1 cellular context compared by ENCODE assay signal in the genomic region with DNA sequence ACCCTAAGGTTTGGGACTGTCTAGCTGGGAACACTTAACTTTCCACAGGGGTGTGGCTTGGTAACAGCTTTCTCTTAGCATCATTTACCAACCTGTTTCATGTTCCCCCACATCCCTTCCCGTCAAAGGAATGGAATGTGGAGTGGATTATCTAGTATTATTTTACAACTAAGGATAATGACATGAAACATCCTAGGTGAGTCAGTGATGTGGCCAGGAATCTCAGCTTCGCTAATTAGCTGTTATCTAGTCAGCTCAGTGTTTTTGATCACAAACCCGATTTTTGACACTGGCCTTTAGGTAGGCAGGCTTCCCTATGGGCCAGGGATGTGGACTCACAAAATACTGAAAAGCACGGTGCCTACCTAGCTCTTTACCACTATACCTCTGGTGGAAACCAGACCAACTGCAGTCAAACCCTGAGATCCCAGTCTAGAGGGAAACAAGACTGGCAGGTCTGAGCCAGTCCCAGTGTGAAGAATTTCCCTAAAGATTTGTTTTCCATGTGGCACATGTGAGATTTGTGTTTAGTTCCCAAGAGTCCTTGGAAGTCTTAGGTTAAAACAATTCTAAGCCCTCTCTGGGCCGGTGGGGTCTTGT.
TF ChIP-seq lines count a peak whose summit lies in the region.

No MANE protein-coding gene starts in this region.

TF ChIP-seq in GM23338, 12 proteins besides CTCF, POLR2A, EP300 and RAD21 (continued from another document):
- TF ChIP-seq, protein P1, sequence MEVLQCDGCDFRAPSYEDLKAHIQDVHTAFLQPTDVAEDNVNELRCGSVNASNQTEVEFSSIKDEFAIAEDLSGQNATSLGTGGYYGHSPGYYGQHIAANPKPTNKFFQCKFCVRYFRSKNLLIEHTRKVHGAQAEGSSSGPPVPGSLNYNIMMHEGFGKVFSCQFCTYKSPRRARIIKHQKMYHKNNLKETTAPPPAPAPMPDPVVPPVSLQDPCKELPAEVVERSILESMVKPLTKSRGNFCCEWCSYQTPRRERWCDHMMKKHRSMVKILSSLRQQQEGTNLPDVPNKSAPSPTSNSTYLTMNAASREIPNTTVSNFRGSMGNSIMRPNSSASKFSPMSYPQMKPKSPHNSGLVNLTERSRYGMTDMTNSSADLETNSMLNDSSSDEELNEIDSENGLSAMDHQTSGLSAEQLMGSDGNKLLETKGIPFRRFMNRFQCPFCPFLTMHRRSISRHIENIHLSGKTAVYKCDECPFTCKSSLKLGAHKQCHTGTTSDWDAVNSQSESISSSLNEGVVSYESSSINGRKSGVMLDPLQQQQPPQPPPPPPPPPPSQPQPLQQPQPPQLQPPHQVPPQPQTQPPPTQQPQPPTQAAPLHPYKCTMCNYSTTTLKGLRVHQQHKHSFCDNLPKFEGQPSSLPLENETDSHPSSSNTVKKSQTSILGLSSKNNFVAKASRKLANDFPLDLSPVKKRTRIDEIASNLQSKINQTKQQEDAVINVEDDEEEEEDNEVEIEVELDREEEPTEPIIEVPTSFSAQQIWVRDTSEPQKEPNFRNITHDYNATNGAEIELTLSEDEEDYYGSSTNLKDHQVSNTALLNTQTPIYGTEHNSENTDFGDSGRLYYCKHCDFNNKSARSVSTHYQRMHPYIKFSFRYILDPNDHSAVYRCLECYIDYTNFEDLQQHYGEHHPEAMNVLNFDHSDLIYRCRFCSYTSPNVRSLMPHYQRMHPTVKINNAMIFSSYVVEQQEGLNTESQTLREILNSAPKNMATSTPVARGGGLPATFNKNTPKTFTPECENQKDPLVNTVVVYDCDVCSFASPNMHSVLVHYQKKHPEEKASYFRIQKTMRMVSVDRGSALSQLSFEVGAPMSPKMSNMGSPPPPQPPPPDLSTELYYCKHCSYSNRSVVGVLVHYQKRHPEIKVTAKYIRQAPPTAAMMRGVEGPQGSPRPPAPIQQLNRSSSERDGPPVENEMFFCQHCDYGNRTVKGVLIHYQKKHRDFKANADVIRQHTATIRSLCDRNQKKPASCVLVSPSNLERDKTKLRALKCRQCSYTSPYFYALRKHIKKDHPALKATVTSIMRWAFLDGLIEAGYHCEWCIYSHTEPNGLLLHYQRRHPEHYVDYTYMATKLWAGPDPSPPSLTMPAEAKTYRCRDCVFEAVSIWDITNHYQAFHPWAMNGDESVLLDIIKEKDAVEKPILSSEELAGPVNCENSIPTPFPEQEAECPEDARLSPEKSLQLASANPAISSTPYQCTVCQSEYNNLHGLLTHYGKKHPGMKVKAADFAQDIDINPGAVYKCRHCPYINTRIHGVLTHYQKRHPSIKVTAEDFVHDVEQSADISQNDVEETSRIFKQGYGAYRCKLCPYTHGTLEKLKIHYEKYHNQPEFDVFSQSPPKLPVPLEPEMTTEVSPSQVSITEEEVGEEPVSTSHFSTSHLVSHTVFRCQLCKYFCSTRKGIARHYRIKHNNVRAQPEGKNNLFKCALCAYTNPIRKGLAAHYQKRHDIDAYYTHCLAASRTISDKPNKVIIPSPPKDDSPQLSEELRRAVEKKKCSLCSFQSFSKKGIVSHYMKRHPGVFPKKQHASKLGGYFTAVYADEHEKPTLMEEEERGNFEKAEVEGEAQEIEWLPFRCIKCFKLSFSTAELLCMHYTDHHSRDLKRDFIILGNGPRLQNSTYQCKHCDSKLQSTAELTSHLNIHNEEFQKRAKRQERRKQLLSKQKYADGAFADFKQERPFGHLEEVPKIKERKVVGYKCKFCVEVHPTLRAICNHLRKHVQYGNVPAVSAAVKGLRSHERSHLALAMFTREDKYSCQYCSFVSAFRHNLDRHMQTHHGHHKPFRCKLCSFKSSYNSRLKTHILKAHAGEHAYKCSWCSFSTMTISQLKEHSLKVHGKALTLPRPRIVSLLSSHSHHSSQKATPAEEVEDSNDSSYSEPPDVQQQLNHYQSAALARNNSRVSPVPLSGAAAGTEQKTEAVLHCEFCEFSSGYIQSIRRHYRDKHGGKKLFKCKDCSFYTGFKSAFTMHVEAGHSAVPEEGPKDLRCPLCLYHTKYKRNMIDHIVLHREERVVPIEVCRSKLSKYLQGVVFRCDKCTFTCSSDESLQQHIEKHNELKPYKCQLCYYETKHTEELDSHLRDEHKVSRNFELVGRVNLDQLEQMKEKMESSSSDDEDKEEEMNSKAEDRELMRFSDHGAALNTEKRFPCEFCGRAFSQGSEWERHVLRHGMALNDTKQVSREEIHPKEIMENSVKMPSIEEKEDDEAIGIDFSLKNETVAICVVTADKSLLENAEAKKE (CRISPR knock-in tag; IDR thresholded peaks at IDR 0.05): no peak
- TF ChIP-seq EZH2 (IDR thresholded peaks at IDR 0.05; ENCODE audit: low read depth, unreplicated experiment): no peak
